Comparison of ENCODE assay signal across 1 cellular context in the genomic region with DNA sequence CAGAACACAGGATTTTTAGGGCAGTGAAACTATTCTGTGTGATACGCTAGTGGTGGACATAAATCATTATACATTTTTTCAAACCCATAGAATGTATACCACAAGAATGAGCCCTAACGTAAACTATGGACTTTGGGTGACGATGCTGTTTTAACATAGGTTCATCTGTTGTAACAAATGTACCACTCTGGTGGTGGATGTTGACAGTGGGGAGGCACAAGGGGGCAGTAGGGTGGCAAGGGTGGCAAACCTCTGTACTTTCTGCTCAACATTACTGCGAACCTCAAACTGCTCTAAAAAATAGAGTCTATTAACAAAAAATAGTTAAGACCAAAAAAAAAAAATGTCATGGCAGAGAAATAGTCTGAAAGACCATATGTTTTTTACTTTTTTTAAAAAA.
TF ChIP-seq lines count a peak whose summit lies in the region.

No MANE protein-coding gene starts in this region.

TF ChIP-seq in WTC11, 78 proteins besides CTCF, POLR2A, EP300 and RAD21 (continued from another document):
- TF ChIP-seq ZNF512 (CRISPR knock-in tag; IDR thresholded peaks at IDR 0.05; ENCODE audit: borderline replicate concordance) (no peak), ZNF138 (CRISPR knock-in tag; conservative IDR thresholded peaks at IDR 0.05) (no peak)
